In the genomic region with DNA sequence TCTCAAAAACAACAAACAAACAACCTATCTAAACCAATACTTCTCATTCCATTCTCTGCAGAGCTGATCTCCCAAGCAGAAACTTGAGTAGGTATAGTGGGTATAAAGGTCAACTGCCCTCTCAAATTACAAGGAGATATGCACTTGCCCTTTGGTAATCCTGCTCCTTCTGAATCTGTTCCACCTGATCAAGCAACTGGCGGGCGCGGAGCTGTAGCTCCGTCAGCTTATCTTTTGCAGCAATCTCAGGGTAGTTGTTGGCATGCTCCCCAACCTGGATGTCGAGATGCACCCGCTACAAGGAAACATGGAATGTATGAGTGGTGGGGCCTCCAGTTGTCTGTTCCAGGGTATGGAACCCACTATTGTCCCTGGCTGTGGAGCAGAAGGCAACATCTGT, we compare ENCODE assay signal across 9 cellular contexts. TPM values are rescaled to one million over a fixed set of nuclear protein-coding genes. Genes with fewer than 3 reads are reported as not detected.
DNase-seq lines count a peak whose midpoint lies in the region; ATAC-seq, FAIRE-seq and TF ChIP-seq lines count a peak whose summit lies in the region.
"Had no signal": no experiment of that assay in that cellular context is flagged by ENCODE, and none has a peak within 500 bp of the region (broad histone marks: within the 10 kb centered on the region; RNA-seq: fewer than 3 reads in every experiment).

No MANE protein-coding gene starts in this region.

- H3K9me3 ChIP-seq in kidney (ENCODE audit: control insufficient read depth in 1 of 2, low read length in 2 of 2): no peaks in the 10 kb centered on the region
- no peaks in the 10 kb centered on the region for H3K9me3 ChIP-seq in suprapubic skin

- H3K36me3 ChIP-seq in kidney (ENCODE audit: control insufficient read depth in 1 of 2, insufficient read depth in 2 of 2, low read length in 2 of 2) (peaks cover 13 to 24% of the 10 kb centered on the region in 2 donors), suprapubic skin (peaks cover 24% of the 10 kb centered on the region)

- H3K4me3 Mint-ChIP-seq in T-helper 1 cell treated with Interleukin-12 subunit alpha and Interleukin-12 subunit beta and Interleukin-4 antibody, amounts not matched to agents 30 μg/mL and 1 μg/mL, for 36 hours: peak overlapping the region; percentile 92
- peak overlapping the region; percentile 93 for H3K4me3 Mint-ChIP-seq in activated T-helper 1 cell treated with anti-CD3 and anti-CD28 coated beads, Interleukin-12 subunit alpha, Interleukin-12 subunit beta, Interleukin-2, Interleukin-4 antibody, amounts not matched to agents 30 ng/mL and 10 ng/mL and 1 ng/mL, durations not matched to agents 14 hours and 24 hours and 36 hours

- no peak for TF ChIP-seq POLR2A in suprapubic skin (IDR thresholded peaks at IDR 0.05)

- peaks cover 9 to 14% of the 10 kb centered on the region in 2 donors for H3K4me1 ChIP-seq in kidney (ENCODE audit: control insufficient read depth in 1 of 2, insufficient read depth in 1 of 2, low read depth in 1 of 2, low read length in 2 of 2)
- H3K4me1 ChIP-seq in suprapubic skin: peaks cover 15% of the 10 kb centered on the region

- H3K36me3 Mint-ChIP-seq in T-helper 1 cell treated with Interleukin-12 subunit alpha and Interleukin-12 subunit beta and Interleukin-4 antibody, amounts not matched to agents 30 μg/mL and 1 μg/mL, for 36 hours (ENCODE audit: low read depth): peaks cover 28% of the 10 kb centered on the region
- peaks cover 22% of the 10 kb centered on the region for H3K36me3 Mint-ChIP-seq in activated T-helper 1 cell treated with anti-CD3 and anti-CD28 coated beads, Interleukin-12 subunit alpha, Interleukin-12 subunit beta, Interleukin-2, Interleukin-4 antibody, amounts not matched to agents 30 ng/mL and 10 ng/mL and 1 ng/mL, durations not matched to agents 14 hours and 24 hours and 36 hours (ENCODE audit: low read depth)

- TF ChIP-seq CTCF in kidney (IDR thresholded peaks at IDR 0.05; ENCODE audit: borderline replicate concordance, extremely low read depth, insufficient read depth) (no peak), suprapubic skin (IDR thresholded peaks at IDR 0.05) (no peak)

- H3K9me3 Mint-ChIP-seq in T-helper 1 cell treated with Interleukin-12 subunit alpha and Interleukin-12 subunit beta and Interleukin-4 antibody, amounts not matched to agents 30 μg/mL and 1 μg/mL, for 36 hours: no peaks in the 10 kb centered on the region
- no peaks in the 10 kb centered on the region for H3K9me3 Mint-ChIP-seq in activated T-helper 1 cell treated with anti-CD3 and anti-CD28 coated beads, Interleukin-12 subunit alpha, Interleukin-12 subunit beta, Interleukin-2, Interleukin-4 antibody, amounts not matched to agents 30 ng/mL and 10 ng/mL and 1 ng/mL, durations not matched to agents 14 hours and 24 hours and 36 hours

- TF ChIP-seq EP300 in suprapubic skin (IDR thresholded peaks at IDR 0.05): no peak

- H3K4me3 ChIP-seq in kidney (ENCODE audit: low read length in 2 of 2) (peak overlapping the region; percentile 92 to 93), suprapubic skin (peak overlapping the region; percentile 77)

- no peak for DNase-seq in T-helper 1 cell
- DNase-seq in activated T-helper 1 cell treated with anti-CD3 and anti-CD28 coated beads, Interleukin-12 subunit alpha, Interleukin-12 subunit beta, Interleukin-2, Interleukin-4 antibody, amounts not matched to agents 30 ng/mL and 10 ng/mL and 1 ng/mL, durations not matched to agents 14 hours and 24 hours and 36 hours (ENCODE audit: low spot score): no peak
- no peak for DNase-seq in kidney
- no peak for DNase-seq in suprapubic skin (ENCODE audit: low spot score in 2 of 2)
- DNase-seq in EL: no peak
- no peak for DNase-seq in Ammon's horn (ENCODE audit: low spot score)

- H3K27ac Mint-ChIP-seq in T-helper 1 cell treated with Interleukin-12 subunit alpha and Interleukin-12 subunit beta and Interleukin-4 antibody, amounts not matched to agents 30 μg/mL and 1 μg/mL, for 36 hours: peak overlapping the region; percentile 87
- peak overlapping the region; percentile 93 for H3K27ac Mint-ChIP-seq in activated T-helper 1 cell treated with anti-CD3 and anti-CD28 coated beads, Interleukin-12 subunit alpha, Interleukin-12 subunit beta, Interleukin-2, Interleukin-4 antibody, amounts not matched to agents 30 ng/mL and 10 ng/mL and 1 ng/mL, durations not matched to agents 14 hours and 24 hours and 36 hours

- 43% methylated on average over 6 of the region's 6 CpGs for WGBS in suprapubic skin

- peaks cover 31% of the 10 kb centered on the region for H3K4me1 Mint-ChIP-seq in T-helper 1 cell treated with Interleukin-12 subunit alpha and Interleukin-12 subunit beta and Interleukin-4 antibody, amounts not matched to agents 30 μg/mL and 1 μg/mL, for 36 hours (ENCODE audit: low read depth)
- peaks cover 37% of the 10 kb centered on the region for H3K4me1 Mint-ChIP-seq in activated T-helper 1 cell treated with anti-CD3 and anti-CD28 coated beads, Interleukin-12 subunit alpha, Interleukin-12 subunit beta, Interleukin-2, Interleukin-4 antibody, amounts not matched to agents 30 ng/mL and 10 ng/mL and 1 ng/mL, durations not matched to agents 14 hours and 24 hours and 36 hours (ENCODE audit: low read depth)

- peak overlapping the region; percentile 92 to 95 for H3K9ac ChIP-seq in kidney (ENCODE audit: low read length in 2 of 2)

- no peaks in the 10 kb centered on the region for H3K27me3 ChIP-seq in suprapubic skin

- peak overlapping the region; percentile 93 to 100 for H3K27ac ChIP-seq in kidney (ENCODE audit: low read depth in 2 of 2, low read length in 2 of 2)
- H3K27ac ChIP-seq in suprapubic skin: peak overlapping the region; percentile 94

- no peak for ATAC-seq in GM18520 (IDR thresholded peaks at IDR 0.05; ENCODE audit: unreplicated experiment)

- no peak for FAIRE-seq in kidney (lab: Jason Lieb, UNC)
- FAIRE-seq: G401.6 had no signal

- H3K27me3 Mint-ChIP-seq in T-helper 1 cell treated with Interleukin-12 subunit alpha and Interleukin-12 subunit beta and Interleukin-4 antibody, amounts not matched to agents 30 μg/mL and 1 μg/mL, for 36 hours (ENCODE audit: low read depth): no peaks in the 10 kb centered on the region
- no peaks in the 10 kb centered on the region for H3K27me3 Mint-ChIP-seq in activated T-helper 1 cell treated with anti-CD3 and anti-CD28 coated beads, Interleukin-12 subunit alpha, Interleukin-12 subunit beta, Interleukin-2, Interleukin-4 antibody, amounts not matched to agents 30 ng/mL and 10 ng/mL and 1 ng/mL, durations not matched to agents 14 hours and 24 hours and 36 hours (ENCODE audit: insufficient read depth)

- intact Hi-C loops in activated T-helper 1 cell treated with anti-CD3 and anti-CD28 coated beads, Interleukin-12 subunit alpha, Interleukin-12 subunit beta, Interleukin-2, Interleukin-4 antibody, amounts not matched to agents 30 ng/mL and 10 ng/mL and 1 ng/mL, durations not matched to agents 14 hours and 24 hours and 36 hours (cut with micrococcal nuclease): no loop called here
- intact Hi-C loops in kidney (cut with DNase I): loop anchor here (10.0 kb wide), 2 partner anchors 264 to 554 kb away; a partner anchor contains a TSS

RNA-seq across cellular contexts. Expression of a gene that starts 1.1 kb away (rescaled TPM):
- 74.9 and 79.6 TPM in 2 replicates for total RNA-seq in activated T-helper 1 cell treated with anti-CD3 and anti-CD28 coated beads, Interleukin-12 subunit alpha, Interleukin-12 subunit beta, Interleukin-2, Interleukin-4 antibody, amounts not matched to agents 30 ng/mL and 10 ng/mL and 1 ng/mL, durations not matched to agents 14 hours and 24 hours and 36 hours
- total RNA-seq in kidney: 105 TPM
- polyA plus RNA-seq in kidney (ENCODE audit: insufficient read depth, low read depth, low replicate concordance): 138 TPM
- total RNA-seq in suprapubic skin: 100 to 1,000 TPM in 1 of 4 donors, 10 to 100 TPM in 3; 76.8 to 101 (median 93.2) TPM

RNA-seq across cellular contexts. Expression of a gene that starts 7.2 kb away (rescaled TPM):
- 165 and 166 TPM in 2 replicates for total RNA-seq in activated T-helper 1 cell treated with anti-CD3 and anti-CD28 coated beads, Interleukin-12 subunit alpha, Interleukin-12 subunit beta, Interleukin-2, Interleukin-4 antibody, amounts not matched to agents 30 ng/mL and 10 ng/mL and 1 ng/mL, durations not matched to agents 14 hours and 24 hours and 36 hours
- total RNA-seq in kidney (62.0 TPM), suprapubic skin (100 to 1,000 TPM in 1 of 4 donors, 10 to 100 TPM in 3; 58.3 to 109 (median 69.5) TPM)
- 83.6 TPM for polyA plus RNA-seq in kidney (ENCODE audit: insufficient read depth, low read depth, low replicate concordance)

RNA-seq across cellular contexts. Expression of a gene that starts 25.5 kb away (rescaled TPM):
- 101 and 105 TPM in 2 replicates for total RNA-seq in activated T-helper 1 cell treated with anti-CD3 and anti-CD28 coated beads, Interleukin-12 subunit alpha, Interleukin-12 subunit beta, Interleukin-2, Interleukin-4 antibody, amounts not matched to agents 30 ng/mL and 10 ng/mL and 1 ng/mL, durations not matched to agents 14 hours and 24 hours and 36 hours
- total RNA-seq in kidney: 132 TPM
- polyA plus RNA-seq in kidney (ENCODE audit: insufficient read depth, low read depth, low replicate concordance): 108 TPM
- total RNA-seq in suprapubic skin: 100 to 1,000 TPM in 3 of 4 donors, 10 to 100 TPM in 1; 98.6 to 146 (median 127) TPM

RNA-seq across cellular contexts. Expression of a gene that starts 39.8 kb away (rescaled TPM):
- not detected in 2 replicates for total RNA-seq in activated T-helper 1 cell treated with anti-CD3 and anti-CD28 coated beads, Interleukin-12 subunit alpha, Interleukin-12 subunit beta, Interleukin-2, Interleukin-4 antibody, amounts not matched to agents 30 ng/mL and 10 ng/mL and 1 ng/mL, durations not matched to agents 14 hours and 24 hours and 36 hours
- total RNA-seq in kidney (0.88 TPM), suprapubic skin (under 1 TPM in 1 of 4 donors, not detected in 3; 0.24 TPM)
- polyA plus RNA-seq in kidney (ENCODE audit: insufficient read depth, low read depth, low replicate concordance): 2.4 TPM
